ENCODE assay signal across 8 cellular contexts in the genomic region with DNA sequence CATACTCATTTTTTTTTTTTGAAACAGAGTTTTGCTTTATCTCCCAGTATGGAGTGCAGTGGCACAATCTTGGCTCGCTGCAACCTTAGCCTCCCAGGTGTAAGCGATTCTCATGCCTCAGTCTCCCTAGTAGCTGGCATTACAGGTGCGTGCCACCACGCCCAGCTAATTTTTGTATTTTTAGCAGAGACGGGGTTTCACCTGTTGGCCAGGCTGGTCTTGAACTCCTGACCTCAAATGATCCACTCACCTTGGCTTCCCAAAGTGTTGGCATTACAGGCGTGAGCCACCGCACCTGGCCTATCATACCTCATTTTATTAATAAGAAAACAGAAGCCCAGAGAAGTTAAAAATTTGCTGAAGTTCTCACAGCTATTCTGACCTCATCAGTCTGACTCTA. TPM values are rescaled to one million over a fixed set of nuclear protein-coding genes. Genes with fewer than 3 reads are reported as not detected.
"Had no signal": no experiment of that assay in that cellular context is flagged by ENCODE, and none has a peak within 500 bp of the region (broad histone marks: within the 10 kb centered on the region; RNA-seq: fewer than 3 reads in every experiment).

No MANE protein-coding gene starts in this region.

RNA-seq across cellular contexts. Expression of a gene that starts 3.1 kb away (rescaled TPM):
- total RNA-seq: cerebellum; naive thymus-derived CD8-positive, alpha-beta T cell; occipital lobe had no signal
- polyA plus RNA-seq: naive thymus-derived CD8-positive, alpha-beta T cell; neural cell had no signal

RNA-seq across cellular contexts. Expression of a gene that starts 9.3 kb away (rescaled TPM):
- total RNA-seq: foreskin keratinocyte, hepatocyte, testis, vagina had no signal
- polyA plus RNA-seq: naive thymus-derived CD8-positive, alpha-beta T cell; neural cell had no signal

RNA-seq across cellular contexts. Expression of a gene that starts 10.3 kb away (rescaled TPM):
- total RNA-seq: naive thymus-derived CD8-positive, alpha-beta T cell had no signal
- polyA plus RNA-seq: naive thymus-derived CD8-positive, alpha-beta T cell; neural cell had no signal
